Comparison of ENCODE assay signal across 8 cellular contexts in genomic region chr5:160118349-160119141, GRCh38. TPM values are rescaled to one million over a fixed set of nuclear protein-coding genes. Genes with fewer than 3 reads are reported as not detected.
A peak's percentile ranks its signal among the peaks of the same experiment; 100 is the strongest.
DNase-seq lines count a peak whose midpoint lies in the region; ATAC-seq and TF ChIP-seq lines count a peak whose summit lies in the region.

No MANE protein-coding gene starts in this region.

- H3K36me3 ChIP-seq in OCI-LY7 (ENCODE audit: insufficient read depth, low read length) (peaks cover 40% of the 10 kb centered on the region), ovary (no peaks in the 10 kb centered on the region), tibial nerve (peaks cover 0 to 36% (median 0%) of the 10 kb centered on the region in 3 donors)

- H3K4me2 ChIP-seq in OCI-LY7 (ENCODE audit: low read length), result peak overlapping the region; percentile 79

- H3K4me3 ChIP-seq in OCI-LY7 (ENCODE audit: low read depth, low read length, poor library complexity, severe bottlenecking) (peak overlapping the region; percentile 89), ovary (peak overlapping the region; percentile 84), tibial nerve (peak overlapping the region; percentile 77 to 98 (median 90))

- BruUV-seq in OCI-LY7 (replicated peaks; lab: Mats Ljungman, UMichigan), result no TSS peak

- no peaks in the 10 kb centered on the region for H3K9me3 ChIP-seq in OCI-LY7 (ENCODE audit: low read length)
- no peaks in the 10 kb centered on the region for H3K9me3 ChIP-seq in ovary
- no peaks in the 10 kb centered on the region for H3K9me3 ChIP-seq in tibial nerve

- peaks cover 17% of the 10 kb centered on the region; the same call in 1 of the 2 replicates for H3K79me2 ChIP-seq in OCI-LY7 (ENCODE audit: insufficient read depth, low read depth, low read length)

- H3K27ac ChIP-seq in 22Rv1, result peak overlapping the region; percentile 88
- H3K27ac ChIP-seq in OCI-LY7 (ENCODE audit: low read depth, low read length, poor library complexity, severe bottlenecking), result peak overlapping the region; percentile 69
- H3K27ac ChIP-seq in ovary, result peak overlapping the region; percentile 89 to 98
- H3K27ac ChIP-seq in tibial nerve, result peak overlapping the region; percentile 93 to 99 (median 96)

- TF ChIP-seq CTCF in 22Rv1 (IDR thresholded peaks at IDR 0.05) (no peak), OCI-LY7 (conservative IDR thresholded peaks at IDR 0.05; ENCODE audit: low read length) (no peak), ovary (IDR thresholded peaks at IDR 0.05) (peak in 1 of 3 donors; percentile 12), tibial nerve (IDR thresholded peaks at IDR 0.05) (no peak)

- POLR2A ChIA-PET in OCI-LY7 (lab: Charles Lee), result interaction anchor here (0.8 to 1.0 kb wide), 2 partner anchors 9 to 10 kb away, joined by 3 to 4 read pairs; no protein-coding TSS in a partner anchor

- H3K27me3 ChIP-seq in ovary, result no peaks in the 10 kb centered on the region
- no peaks in the 10 kb centered on the region for H3K27me3 ChIP-seq in tibial nerve

- ATAC-seq in GM18861 (IDR thresholded peaks at IDR 0.05; ENCODE audit: unreplicated experiment), result peak; percentile 9
- peak; percentile 16 for ATAC-seq in HG03064 (IDR thresholded peaks at IDR 0.05; ENCODE audit: low read depth, unreplicated experiment)

- peak; percentile 63 for DNase-seq in OCI-LY7 (ENCODE audit: low spot score)
- DNase-seq in activated gamma-delta T cell (lab: John Stamatoyannopoulos, UW), result peak; percentile 37
- peak; percentile 55 for DNase-seq in globus pallidus (ENCODE audit: low spot score)
- DNase-seq in ovary, result peak; percentile 57 to 71 (median 64)
- DNase-seq in tibial nerve (ENCODE audit: low spot score in 2 of 2), result peak in 1 of 2 donors; percentile 11

- intact Hi-C loops in OCI-LY7 (cut with micrococcal nuclease; ENCODE audit: unreplicated experiment) (loop anchor here (2.0 kb wide), 1 partner anchor 304 kb away; no protein-coding TSS in a partner anchor), ovary (cut with DNase I) (loop anchor here in 1 of 4 donors (10.0 kb wide), 1 partner anchor 76 kb away; no protein-coding TSS in a partner anchor)

- peak overlapping the region; percentile 75 for H2AFZ ChIP-seq in OCI-LY7 (ENCODE audit: low read length)

- TF ChIP-seq POLR2A in ovary (IDR thresholded peaks at IDR 0.05), result no peak
- no peak for TF ChIP-seq POLR2A in tibial nerve (IDR thresholded peaks at IDR 0.05)

- H3K9me2 ChIP-seq in OCI-LY7 (ENCODE audit: insufficient read depth, low read length), result no peaks in the 10 kb centered on the region

- H4K20me1 ChIP-seq in OCI-LY7 (ENCODE audit: insufficient read depth, low read length), result peaks cover 8% of the 10 kb centered on the region

- H3K4me1 ChIP-seq in OCI-LY7 (ENCODE audit: insufficient read depth, low read length, poor library complexity, severe bottlenecking) (peaks cover 15% of the 10 kb centered on the region), ovary (ENCODE audit: insufficient read depth) (no peaks in the 10 kb centered on the region), tibial nerve (peaks cover 0 to 25% (median 3%) of the 10 kb centered on the region in 4 donors)

- TF ChIP-seq EP300 in ovary (IDR thresholded peaks at IDR 0.05), result no peak
- no peak for TF ChIP-seq EP300 in tibial nerve (IDR thresholded peaks at IDR 0.05)

- WGBS in ovary, 3 donors, result 0 to 1% (median 0%) methylated on average over 72 to 79 of the region's 79 CpGs
- 1 to 2% methylated on average over 38 to 47 of the region's 79 CpGs for WGBS in tibial nerve, 2 donors

- CTCF ChIA-PET in OCI-LY7 (lab: Charles Lee; ENCODE audit: unreplicated experiment), result interaction anchor here (0.5 kb wide), 1 partner anchor 86 kb away, joined by 3 read pairs; no protein-coding TSS in a partner anchor

RNA-seq across cellular contexts. Expression of gene PWWP2A, which starts 0.7 kb away (rescaled TPM):
- total RNA-seq in OCI-LY7 (2014; rRNA removed; shearing (Covaris generic)), result 28.4 and 28.5 TPM in 2 replicates
- total RNA-seq in OCI-LY7 (2022), result 27.3 and 28.3 TPM in 2 replicates
- 10 to 100 TPM; 23.2 to 48.5 (median 27.9) TPM for total RNA-seq in ovary
- polyA plus RNA-seq in ovary, result 10 to 100 TPM in 1 of 2 donors, 1 to 10 TPM in 1; 7.6 to 20.5 TPM
- total RNA-seq in tibial nerve, result 10 to 100 TPM; 51.0 to 81.6 (median 58.2) TPM
